In genomic region chr11:123197711-123198110, GRCh38 we compare ENCODE assay signal across 12 cellular contexts. TPM values are rescaled to one million over a fixed set of nuclear protein-coding genes. Genes with fewer than 3 reads are reported as not detected.
DNase-seq lines count a peak whose midpoint lies in the region; ATAC-seq lines count a peak whose summit lies in the region.
"Had no signal": no experiment of that assay in that cellular context is flagged by ENCODE, and none has a peak within 500 bp of the region (broad histone marks: within the 10 kb centered on the region; RNA-seq: fewer than 3 reads in every experiment).

No MANE protein-coding gene starts in this region.

- H3K27me3 Mint-ChIP-seq in naive thymus-derived CD8-positive, alpha-beta T cell = peaks cover 33 to 66% (median 55%) of the 10 kb centered on the region in 5 donors

- no peaks in the 10 kb centered on the region for H3K36me3 Mint-ChIP-seq in naive thymus-derived CD8-positive, alpha-beta T cell

- H3K4me1 ChIP-seq in ACC112 (ENCODE audit: control insufficient read depth, insufficient read depth, low read length, unreplicated experiment) = peaks cover 41% of the 10 kb centered on the region

- peak overlapping the region; percentile 74 for H3K27ac ChIP-seq in ACC112 (ENCODE audit: low read depth, low read length)

- peaks cover 11 to 26% (median 21%) of the 10 kb centered on the region in 4 donors for H3K4me1 Mint-ChIP-seq in naive thymus-derived CD8-positive, alpha-beta T cell

- no peak overlapping the region for H3K27ac Mint-ChIP-seq in naive thymus-derived CD8-positive, alpha-beta T cell
- H3K27ac Mint-ChIP-seq: naive thymus-derived CD4-positive, alpha-beta T cell had no signal

- H3K36me3 ChIP-seq in ACC112 (ENCODE audit: insufficient read depth, low read length) = no peaks in the 10 kb centered on the region

- no peaks in the 10 kb centered on the region for H3K27me3 ChIP-seq in ACC112 (ENCODE audit: insufficient read depth, low read length)

- ATAC-seq in GM19324 (IDR thresholded peaks at IDR 0.05; ENCODE audit: low FRiP score, unreplicated experiment) = no peak
- ATAC-seq in GM19328 (IDR thresholded peaks at IDR 0.05; ENCODE audit: unreplicated experiment) = no peak
- ATAC-seq in naive thymus-derived CD8-positive, alpha-beta T cell = no peak
- ATAC-seq: naive thymus-derived CD4-positive, alpha-beta T cell had no signal

- H3K4me3 ChIP-seq in ACC112 (ENCODE audit: low read depth, low read length) = no peak overlapping the region; the same call in 1 of the 2 replicates

- DNase-seq in GM03348 (ENCODE audit: low spot score) = peak; percentile 80
- DNase-seq in RPMI7951 (ENCODE audit: low read depth) = peak; percentile 95
- peak; percentile 26 for DNase-seq in glomerular visceral epithelial cell (ENCODE audit: extremely low spot score)
- DNase-seq in NCI-H524 treated with DMSO at 0.1 percent for 48 hours (lab: John Stamatoyannopoulos, UW) = no peak
- no peak for DNase-seq in naive thymus-derived CD8-positive, alpha-beta T cell
- DNase-seq: Calu3; naive thymus-derived CD4-positive, alpha-beta T cell; NCI-H2171; SHP77 had no signal

- H3K4me3 Mint-ChIP-seq in naive thymus-derived CD8-positive, alpha-beta T cell = no peak overlapping the region

- no peak overlapping the region for H2AFZ ChIP-seq in ACC112 (ENCODE audit: low read length, unreplicated experiment)

- peaks cover 0 to 2% (median 0%) of the 10 kb centered on the region in 9 donors for H3K9me3 Mint-ChIP-seq in naive thymus-derived CD8-positive, alpha-beta T cell

- H3K79me2 ChIP-seq in ACC112 (ENCODE audit: control insufficient read depth, insufficient read depth, low read length, unreplicated experiment) = peaks cover 34% of the 10 kb centered on the region

- POLR2A ChIA-PET in naive thymus-derived CD8-positive, alpha-beta T cell (lab: Charles Lee) = no interaction called here

RNA-seq across cellular contexts. Expression of gene CLMP, which starts 2.7 kb away (rescaled TPM):
- total RNA-seq in RPMI7951 (2014; rRNA removed; shearing (Covaris generic)) = 42.7 and 44.9 TPM in 2 replicates
- total RNA-seq in naive thymus-derived CD8-positive, alpha-beta T cell = under 1 TPM in 1 of 2 experiments, not detected in 1; 0.08 TPM
- polyA plus RNA-seq in naive thymus-derived CD8-positive, alpha-beta T cell = under 1 TPM; 0.08 to 0.28 (median 0.12) TPM
- total RNA-seq: Calu3 had no signal

Comparison
In these comparisons a context has a peak if more than half of its experiments do, and no peak if none do; other contexts are left out.
1. DNase-seq: peak in GM03348 (single experiment), RPMI7951 (single experiment) and glomerular visceral epithelial cell (single experiment); none in NCI-H524 treated with DMSO at 0.1 percent for 48 hours (single experiment) and naive thymus-derived CD8-positive, alpha-beta T cell (0 of 10).
2. RNA of gene CLMP, which starts 2.7 kb away (total RNA-seq): 42.7 to 44.9 TPM in RPMI7951; 0.08 TPM in naive thymus-derived CD8-positive, alpha-beta T cell; every median in the first group is over 10 times any median in the second.